9 cellular contexts compared by ENCODE assay signal in the genomic region with DNA sequence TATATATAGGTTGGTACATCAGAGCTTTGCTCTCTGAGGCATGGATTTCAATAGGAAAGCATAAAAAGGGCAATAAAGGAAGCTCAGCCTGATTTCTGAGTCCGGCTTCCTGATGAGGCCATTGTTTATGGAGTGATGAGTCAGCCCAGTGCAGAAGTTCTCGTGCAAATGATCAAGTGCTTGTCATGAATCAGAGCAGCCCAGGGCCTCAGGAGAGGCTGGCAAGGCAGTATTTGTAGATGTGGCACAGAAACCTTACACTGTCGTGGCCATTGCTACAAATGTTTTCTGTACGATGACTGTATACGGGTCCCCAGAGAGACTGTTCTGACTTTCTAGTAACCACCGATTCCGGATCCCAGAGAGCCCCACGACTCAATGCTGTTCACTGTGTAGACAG. TPM values are rescaled to one million over a fixed set of nuclear protein-coding genes. Genes with fewer than 3 reads are reported as not detected.
A peak's percentile ranks its signal among the peaks of the same experiment; 100 is the strongest.
DNase-seq lines count a peak whose midpoint lies in the region; ATAC-seq, FAIRE-seq and TF ChIP-seq lines count a peak whose summit lies in the region.
"Had no signal": no experiment of that assay in that cellular context is flagged by ENCODE, and none has a peak within 500 bp of the region (broad histone marks: within the 10 kb centered on the region; RNA-seq: fewer than 3 reads in every experiment).

No MANE protein-coding gene starts in this region.

- no peak for FAIRE-seq in K562 (lab: Jason Lieb, UNC)
- FAIRE-seq in GM19239 (lab: Jason Lieb, UNC), result no peak

- POLR2A ChIA-PET in K562 (lab: Yijun Ruan, JAX), result interaction anchor here (0.6 kb wide), 1 partner anchor 52 kb away, joined by 3 read pairs; no protein-coding TSS in a partner anchor

- no peak overlapping the region for H3K4me2 ChIP-seq in K562 (ENCODE audit: insufficient read depth, low read length)
- H3K4me2 ChIP-seq in Karpas-422 (ENCODE audit: low read depth, low read length, poor library complexity, severe bottlenecking), result no peak overlapping the region
- H3K4me2 ChIP-seq: KMS-11 had no signal

- BruUV-seq in K562 (replicated peaks; lab: Mats Ljungman, UMichigan), result no TSS peak

- H3K9ac ChIP-seq in K562 (ENCODE audit: insufficient read depth in 1 of 2, low read depth in 2 of 2, low read length in 2 of 2) (no peak overlapping the region), Karpas-422 (ENCODE audit: low read length) (no peak overlapping the region)
- H3K9ac ChIP-seq: KMS-11 had no signal

- TF ChIP-seq POLR2A in NB4 (IDR thresholded peaks at IDR 0.05; ENCODE audit: extremely low read depth, insufficient read length) (no peak), K562 (conservative IDR thresholded peaks at IDR 0.05) (no peak), uterus (IDR thresholded peaks at IDR 0.05) (no peak)

- peaks cover 2% of the 10 kb centered on the region; the same call in 1 of the 2 replicates for H4K20me1 ChIP-seq in K562 (replicated peaks; ENCODE audit: control insufficient read depth, insufficient read depth, low read length)
- H4K20me1 ChIP-seq in Karpas-422 (ENCODE audit: insufficient read depth, low read depth, low read length), result peaks cover 5% of the 10 kb centered on the region; the same call in 1 of the 2 replicates

- no peak for TF ChIP-seq RAD21 in K562 (CRISPR knock-in tag; conservative IDR thresholded peaks at IDR 0.05 in 1 of 2, IDR thresholded peaks at IDR 0.05 in 1 of 2)

- intact Hi-C loops in K562 (cut with micrococcal nuclease) (no loop called here), uterus (cut with DNase I; ENCODE audit: low total_unique reads) (no loop called here)

- no peak overlapping the region for H3K4me3 ChIP-seq in NB4 (ENCODE audit: low read depth, low read length)
- H3K4me3 ChIP-seq in K562, result no peak overlapping the region
- H3K4me3 ChIP-seq in uterus, result no peak overlapping the region
- no peak overlapping the region for H3K4me3 ChIP-seq in Karpas-422 (ENCODE audit: low read length)

- peak; percentile 28; the same call in 1 of the 3 replicates for ATAC-seq in K562

- DNase-seq in DMS53 treated with DMSO at 0.1 percent for 48 hours (lab: John Stamatoyannopoulos, UW; ENCODE audit: unreplicated experiment), result peak; percentile 88
- DNase-seq in NB4 (ENCODE audit: low read depth), result peak; percentile 91
- DNase-seq in K562 (ENCODE audit: extremely low read depth in 1 of 4, low spot score in 3 of 4), result peak in 1 of 4 experiments; percentile 16
- DNase-seq in left kidney (ENCODE audit: low read depth, low spot score), result peak; percentile 59
- DNase-seq in uterus, result peak in 1 of 2 donors; percentile 58
- DNase-seq in GM19239 (ENCODE audit: insufficient read length, low spot score), result no peak
- DNase-seq in Karpas-422, result no peak
- DNase-seq in activated CD4-positive, alpha-beta T cell treated with anti-CD3 and anti-CD28 coated beads, Interleukin-2, amount 50 U/mL, for 1 hour, result no peak

- no peak for TF ChIP-seq EP300 in K562 (IDR thresholded peaks at IDR 0.05; ENCODE audit: low read length)

- CTCF ChIA-PET in K562 (lab: Yijun Ruan, JAX; ENCODE audit: low intra/inter-chr PET ratio), result no interaction called here

- no peak for TF ChIP-seq CTCF in NB4 (IDR thresholded peaks at IDR 0.05; ENCODE audit: low read depth, low read length)
- TF ChIP-seq CTCF in K562 (IDR thresholded peaks at IDR 0.05 in 2 of 3, conservative IDR thresholded peaks at IDR 0.05 in 1 of 3; ENCODE audit: insufficient read depth in 2 of 3, low read depth in 1 of 3, low read length in 3 of 3), result no peak
- TF ChIP-seq CTCF in uterus (IDR thresholded peaks at IDR 0.05), result no peak

- H2AFZ ChIP-seq in K562 (ENCODE audit: low read depth, low read length), result no peak overlapping the region
- H2AFZ ChIP-seq in Karpas-422 (ENCODE audit: low read length), result no peak overlapping the region

- no peaks in the 10 kb centered on the region for H3K9me1 ChIP-seq in K562 (ENCODE audit: control insufficient read depth, insufficient read depth, low read length)

- in situ Hi-C loops in K562 (cut with MboI), result no loop called here

- WGBS in K562 (ENCODE audit: insufficient coverage, low coverage, missing lambda C conversion rate), result 2% methylated on average over 8 of the region's 8 CpGs

- H3K36me3 ChIP-seq in K562 (ENCODE audit: control insufficient read depth, insufficient read depth, low read length) (no peaks in the 10 kb centered on the region), uterus (no peaks in the 10 kb centered on the region), Karpas-422 (ENCODE audit: insufficient read depth, low read length) (no peaks in the 10 kb centered on the region)

- no peaks in the 10 kb centered on the region for H3K4me1 ChIP-seq in K562 (replicated peaks in 1 of 2; ENCODE audit: control insufficient read depth in 2 of 2, insufficient read depth in 2 of 2, low read length in 2 of 2)
- no peaks in the 10 kb centered on the region for H3K4me1 ChIP-seq in uterus
- peaks cover under 1% of the 10 kb centered on the region for H3K4me1 ChIP-seq in Karpas-422 (ENCODE audit: low read length)

- H3K9me3 ChIP-seq in K562 (replicated peaks; ENCODE audit: control insufficient read depth, insufficient read depth, low read depth, low read length) (no peaks in the 10 kb centered on the region; the same call in 1 of the 2 replicates), uterus (no peaks in the 10 kb centered on the region), Karpas-422 (ENCODE audit: low read length) (no peaks in the 10 kb centered on the region)

- no peaks in the 10 kb centered on the region for H3K9me2 ChIP-seq in Karpas-422 (replicated peaks; ENCODE audit: insufficient read depth, low read length)

- H3K27me3 ChIP-seq in K562 (ENCODE audit: control insufficient read depth in 2 of 2, insufficient read depth in 2 of 2, low read length in 2 of 2), result peaks cover 72 to 74% of the 10 kb centered on the region in 2 experiments
- H3K27me3 ChIP-seq in uterus, result no peaks in the 10 kb centered on the region
- no peaks in the 10 kb centered on the region for H3K27me3 ChIP-seq in Karpas-422 (ENCODE audit: low read length)

- H3K79me2 ChIP-seq in K562 (ENCODE audit: control insufficient read depth, insufficient read depth, low read length) (no peaks in the 10 kb centered on the region), Karpas-422 (ENCODE audit: low read length) (no peaks in the 10 kb centered on the region)

- H3K27ac ChIP-seq in K562 (ENCODE audit: extremely low read depth, low read depth, low read length) (no peak overlapping the region), uterus (peak overlapping the region; percentile 7 to 57), Karpas-422 (ENCODE audit: low read length) (no peak overlapping the region)
- H3K27ac ChIP-seq: KMS-11 had no signal

TF ChIP-seq in K562, 482 proteins besides CTCF, POLR2A, EP300 and RAD21:
- peak; percentile 68 for TF ChIP-seq FOSL1 (tag; conservative IDR thresholded peaks at IDR 0.05)
- TF ChIP-seq JUND (IDR thresholded peaks at IDR 0.05; ENCODE audit: borderline replicate concordance, low read depth, low read length), result peak; percentile 54; the same call in 1 of the 2 replicates
- TF ChIP-seq JUND (tag; IDR thresholded peaks at IDR 0.05; ENCODE audit: borderline replicate concordance, low read depth, low read length), result peak; percentile 38; the same call in 1 of the 3 replicates
- TF ChIP-seq, protein P1, sequence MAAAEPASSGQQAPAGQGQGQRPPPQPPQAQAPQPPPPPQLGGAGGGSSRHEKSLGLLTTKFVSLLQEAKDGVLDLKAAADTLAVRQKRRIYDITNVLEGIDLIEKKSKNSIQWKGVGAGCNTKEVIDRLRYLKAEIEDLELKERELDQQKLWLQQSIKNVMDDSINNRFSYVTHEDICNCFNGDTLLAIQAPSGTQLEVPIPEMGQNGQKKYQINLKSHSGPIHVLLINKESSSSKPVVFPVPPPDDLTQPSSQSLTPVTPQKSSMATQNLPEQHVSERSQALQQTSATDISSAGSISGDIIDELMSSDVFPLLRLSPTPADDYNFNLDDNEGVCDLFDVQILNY (CRISPR knock-in tag; IDR thresholded peaks at IDR 0.05), result no peak
- TF ChIP-seq, protein P2, sequence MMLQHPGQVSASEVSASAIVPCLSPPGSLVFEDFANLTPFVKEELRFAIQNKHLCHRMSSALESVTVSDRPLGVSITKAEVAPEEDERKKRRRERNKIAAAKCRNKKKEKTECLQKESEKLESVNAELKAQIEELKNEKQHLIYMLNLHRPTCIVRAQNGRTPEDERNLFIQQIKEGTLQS (IDR thresholded peaks at IDR 0.05), result peak; percentile 66
- TF ChIP-seq, protein P2 (CRISPR knock-in tag; conservative IDR thresholded peaks at IDR 0.05), result no peak
- TF ChIP-seq JUN (IDR thresholded peaks at IDR 0.05; ENCODE audit: borderline replicate concordance, low read depth, low read length), result peak; percentile 52; the same call in 1 of the 2 replicates
- no peak for TF ChIP-seq JUN (CRISPR knock-in tag; IDR thresholded peaks at IDR 0.05; ENCODE audit: borderline replicate concordance)
- peak; percentile 27 for TF ChIP-seq MEIS2 (IDR thresholded peaks at IDR 0.05; ENCODE audit: partially characterized antibody)
TF ChIP-seq in K562: peak in this region for 5.

RNA-seq across cellular contexts. Expression of a gene that starts 26.7 kb away (rescaled TPM):
- not detected in 2 replicates for total RNA-seq in K562 (2011; cell fraction: chromatin; rRNA removed; ENCODE audit: low replicate concordance)
- total RNA-seq in K562 (2011; cell fraction: nucleolus; rRNA removed), result not detected in 2 replicates
- not detected in 2 replicates for total RNA-seq in K562 (2011; cell fraction: nucleoplasm; rRNA removed)
- total RNA-seq in K562 (2014; rRNA removed) (not detected in 2 replicates), K562 (2014; rRNA removed; fragmentation: Illumina TruSeq; extraction: Trizol) (not detected in 2 replicates), K562 (2015; rRNA removed; fragmentation: Illumina TruSeq; extraction: Trizol) (not detected in 2 replicates), K562 (2021) (not detected in 2 replicates), uterus (not detected)
- polyA plus RNA-seq in K562 (2011; rRNA removed) (not detected in 2 replicates), K562 (2014; fragmentation: Illumina TruSeq; extraction: Trizol) (not detected in 2 replicates), K562 (2014; fragmentation: Nextera tagmentation; extraction: Ambion mirVana) (not detected), K562 (2014; rRNA removed) (not detected in 2 replicates)
- polyA plus RNA-seq in K562 (2011; cell fraction: cytosol; rRNA removed), result not detected in 2 replicates
- not detected in 2 replicates for polyA plus RNA-seq in K562 (2011; cell fraction: nucleus; rRNA removed)
- polyA plus RNA-seq in K562 (2012), result not detected in 2 replicates
- polyA minus RNA-seq in K562 (2011; rRNA and poly(A)+ RNA removed), result not detected in 2 replicates
- not detected in 2 replicates for polyA minus RNA-seq in K562 (2011; cell fraction: cytosol; rRNA and poly(A)+ RNA removed)
- polyA minus RNA-seq in K562 (2011; cell fraction: nucleus; rRNA and poly(A)+ RNA removed), result not detected in 2 replicates
- total RNA-seq in Karpas-422 (2014; rRNA removed; shearing (Covaris generic); ENCODE audit: low replicate concordance), result 2.3 and 2.5 TPM in 2 replicates

Comparison
In these comparisons a context has a peak if more than half of its experiments do, and no peak if none do; other contexts are left out.
1. DNase-seq: peak in DMS53 treated with DMSO at 0.1 percent for 48 hours (single experiment), NB4 (single experiment) and left kidney (single experiment); none in GM19239 (single experiment), Karpas-422 (single experiment) and activated CD4-positive, alpha-beta T cell treated with anti-CD3 and anti-CD28 coated beads, Interleukin-2, amount 50 U/mL, for 1 hour (single experiment).
2. H3K27ac ChIP-seq: peak in uterus (2 of 2); none in K562 (single experiment) and Karpas-422 (single experiment).